In genomic region chr7:158682456-158682855, GRCh38 we compare ENCODE assay signal across 26 cellular contexts.
"Had no signal": no experiment of that assay in that cellular context is flagged by ENCODE, and none has a peak within 500 bp of the region (broad histone marks: within the 10 kb centered on the region; RNA-seq: fewer than 3 reads in every experiment).

No MANE protein-coding gene starts in this region.

- H3K4me3 ChIP-seq: breast epithelium, colonic mucosa, dorsolateral prefrontal cortex, lower lobe of right lung, stomach, suprapubic skin, transverse colon had no signal

- DNase-seq: activated CD4-positive, alpha-beta T cell treated with anti-CD3 and anti-CD28 coated beads for 36 hours; activated CD4-positive, alpha-beta T cell treated with anti-CD3 and anti-CD28 coated beads, Interleukin-2, amount 50 U/mL, for 4 hours; activated CD8-positive, alpha-beta memory T cell treated with anti-CD3 and anti-CD28 coated beads for 24 hours; activated CD8-positive, alpha-beta memory T cell treated with anti-CD3 and anti-CD28 coated beads, Interleukin-2, amount 50 U/mL, for 4 hours; activated naive CD4-positive, alpha-beta T cell treated with Interleukin-2 at 50 U/mL for 16 hours; activated naive CD8-positive, alpha-beta T cell treated with anti-CD3 and anti-CD28 coated beads for 36 hours; activated T-cell treated with anti-CD3 and anti-CD28 coated beads, Interleukin-2, amount 50 U/mL, for 24 hours; colonic mucosa; dorsolateral prefrontal cortex; effector memory CD8-positive, alpha-beta T cell; kidney; lower lobe of right lung; naive B cell; nucleus accumbens; right cardiac atrium; stimulated activated CD4-positive, alpha-beta T cell treated with anti-CD3 and anti-CD28 coated beads, Interleukin-12 subunit alpha, Interleukin-12 subunit beta, amount 100 ng/mL, for 4 hours; stimulated activated CD4-positive, alpha-beta T cell treated with anti-CD3 and anti-CD28 coated beads, Interleukin-1b, Interleukin-23, amount 100 ng/mL, for 48 hours; stomach; T1000; transverse colon had no signal

- ATAC-seq: activated CD4-positive, alpha-beta T cell treated with anti-CD3 and anti-CD28 coated beads for 36 hours; activated T-helper 17 cell treated with anti-CD3 and anti-CD28 coated beads, Interleukin-2, amount 50 U/mL, for 72 hours; effector memory CD8-positive, alpha-beta T cell; esophagus mucosa; left lobe of liver; lower lobe of right lung; right cardiac atrium; WTC11 had no signal
